ENCODE assay signal across 8 cellular contexts in the genomic region with DNA sequence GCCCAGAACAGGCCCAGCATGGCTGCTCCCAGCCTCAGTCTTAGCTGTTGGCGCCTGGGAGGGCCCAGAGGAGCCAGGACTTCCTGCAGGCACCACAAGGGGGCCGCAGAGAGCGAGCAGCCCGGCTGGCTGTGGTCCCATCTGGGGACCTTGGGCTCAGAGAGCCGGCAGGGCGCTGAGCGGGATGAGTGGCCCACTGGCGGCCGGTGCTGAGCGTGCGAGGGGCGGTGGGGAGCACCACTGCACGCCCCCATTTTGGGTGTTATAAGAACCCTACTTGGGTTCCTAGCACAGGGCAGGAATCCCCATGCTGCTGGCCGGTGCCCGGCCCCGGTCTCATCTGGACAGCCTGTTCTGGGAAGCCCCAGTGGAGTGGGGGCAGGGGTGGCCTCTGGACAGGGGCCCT. TPM values are rescaled to one million over a fixed set of nuclear protein-coding genes. Genes with fewer than 3 reads are reported as not detected.
A peak's percentile ranks its signal among the peaks of the same experiment; 100 is the strongest.
DNase-seq lines count a peak whose midpoint lies in the region; ATAC-seq and TF ChIP-seq lines count a peak whose summit lies in the region.

No MANE protein-coding gene starts in this region.

- no peaks in the 10 kb centered on the region for H3K9me2 ChIP-seq in hepatocyte (replicated peaks; ENCODE audit: insufficient read depth)

- CTCF ChIA-PET in CD8-positive, alpha-beta T cell (lab: Charles Lee): interaction anchor here (0.6 to 2.2 kb wide), 6 partner anchors 19 to 341 kb away, joined by 3 to 12 read pairs (median 3); no protein-coding TSS in a partner anchor

- WGBS in hepatocyte (ENCODE audit: low lambda C conversion rate, missing lambda C conversion rate): 83% methylated on average over 10 of the region's 16 CpGs

- intact Hi-C loops in CD8-positive, alpha-beta T cell (cut with DNase I, micrococcal nuclease): loop anchor here (1.0 kb wide), 3 partner anchors 42 to 80 kb away; no protein-coding TSS in a partner anchor

- peak; percentile 99 for ATAC-seq in CD8-positive, alpha-beta T cell
- ATAC-seq in HG02885 (IDR thresholded peaks at IDR 0.05; ENCODE audit: poor library complexity, unreplicated experiment): peak; percentile 49

- H3K9ac ChIP-seq in skeletal muscle satellite cell (ENCODE audit: low read depth, low read length): peak overlapping the region; percentile 57

- no peaks in the 10 kb centered on the region for H3K4me1 ChIP-seq in CD8-positive, alpha-beta T cell (ENCODE audit: insufficient read depth, low read length)
- H3K4me1 ChIP-seq in hepatocyte (ENCODE audit: insufficient read depth): no peaks in the 10 kb centered on the region
- no peaks in the 10 kb centered on the region for H3K4me1 ChIP-seq in skeletal muscle satellite cell (ENCODE audit: control insufficient read depth, insufficient read depth, low read length)

- H3K79me2 ChIP-seq in hepatocyte: no peaks in the 10 kb centered on the region

- H3K27ac ChIP-seq in CD8-positive, alpha-beta T cell (ENCODE audit: low read depth, low read length): no peak overlapping the region
- H3K27ac ChIP-seq in hepatocyte: no peak overlapping the region

- DNase-seq in CD8-positive, alpha-beta T cell: peak; percentile 49 to 77 (median 65)
- DNase-seq in T-helper 22 cell (ENCODE audit: low read depth) (peak; percentile 36), anterior cingulate cortex (lab: John Stamatoyannopoulos, UW) (peak in 47 of 58 donors; percentile 19 to 75 (median 48)), hepatocyte (ENCODE audit: low spot score) (peak; percentile 63), KG1 (lab: John Stamatoyannopoulos, UW) (no peak), OCI-M2 (lab: John Stamatoyannopoulos, UW; ENCODE audit: unreplicated experiment) (no peak)

- H3K9me3 Mint-ChIP-seq in CD8-positive, alpha-beta T cell: no peaks in the 10 kb centered on the region

- H4K20me1 ChIP-seq in hepatocyte (ENCODE audit: insufficient read depth, poor library complexity, severe bottlenecking): no peaks in the 10 kb centered on the region

- POLR2A ChIA-PET in CD8-positive, alpha-beta T cell (lab: Charles Lee): interaction anchor here (0.7 kb wide), 1 partner anchor 33 kb away, joined by 3 read pairs; no protein-coding TSS in a partner anchor

- no peak overlapping the region for H2AFZ ChIP-seq in hepatocyte

- no peaks in the 10 kb centered on the region for H3K27me3 Mint-ChIP-seq in CD8-positive, alpha-beta T cell (ENCODE audit: low read depth)

- H3K4me3 ChIP-seq in CD8-positive, alpha-beta T cell (ENCODE audit: low read depth, low read length): no peak overlapping the region
- H3K4me3 ChIP-seq in hepatocyte (no peak overlapping the region), skeletal muscle satellite cell (ENCODE audit: low read length) (no peak overlapping the region)

- H3K4me2 ChIP-seq in hepatocyte: no peak overlapping the region
- peak overlapping the region; percentile 45 for H3K4me2 ChIP-seq in skeletal muscle satellite cell (ENCODE audit: low read length)

- peaks cover 17% of the 10 kb centered on the region for H3K36me3 Mint-ChIP-seq in CD8-positive, alpha-beta T cell

- no peaks in the 10 kb centered on the region for H3K27me3 ChIP-seq in CD8-positive, alpha-beta T cell (ENCODE audit: insufficient read depth, low read length)
- H3K27me3 ChIP-seq in hepatocyte (no peaks in the 10 kb centered on the region), skeletal muscle satellite cell (ENCODE audit: control insufficient read depth, insufficient read depth, low read length) (no peaks in the 10 kb centered on the region)

- no peak overlapping the region for H3K27ac Mint-ChIP-seq in CD8-positive, alpha-beta T cell

- H3K9me3 ChIP-seq in CD8-positive, alpha-beta T cell (ENCODE audit: low read length): no peaks in the 10 kb centered on the region
- no peaks in the 10 kb centered on the region for H3K9me3 ChIP-seq in hepatocyte (ENCODE audit: low read depth)
- no peaks in the 10 kb centered on the region for H3K9me3 ChIP-seq in skeletal muscle satellite cell (replicated peaks; ENCODE audit: low read length)

- no peak overlapping the region for H3K4me3 Mint-ChIP-seq in CD8-positive, alpha-beta T cell

- H3K4me1 Mint-ChIP-seq in CD8-positive, alpha-beta T cell (ENCODE audit: low read depth): no peaks in the 10 kb centered on the region

- no peaks in the 10 kb centered on the region for H3K36me3 ChIP-seq in CD8-positive, alpha-beta T cell (ENCODE audit: insufficient read depth, low read length)
- no peaks in the 10 kb centered on the region for H3K36me3 ChIP-seq in hepatocyte (replicated peaks; ENCODE audit: insufficient read depth, low read depth)
- H3K36me3 ChIP-seq in skeletal muscle satellite cell (ENCODE audit: insufficient read depth, low read length): peaks cover 49% of the 10 kb centered on the region

- TF ChIP-seq CTCF in CD8-positive, alpha-beta T cell (IDR thresholded peaks at IDR 0.05): peak; percentile 76
- peak; percentile 53 for TF ChIP-seq CTCF in hepatocyte (IDR thresholded peaks at IDR 0.05; ENCODE audit: poor library complexity)

RNA-seq across cellular contexts. Expression of a gene that starts 25.9 kb away (rescaled TPM):
- 10 to 100 TPM; 17.1 to 20.7 TPM for total RNA-seq in CD8-positive, alpha-beta T cell
- total RNA-seq in hepatocyte: 8.3 and 11.3 TPM in 2 replicates
- 29.1 and 45.6 TPM in 2 replicates for polyA plus RNA-seq in hepatocyte
- 29.7 and 60.7 TPM in 2 replicates for total RNA-seq in skeletal muscle satellite cell (2012; rRNA removed)

RNA-seq across cellular contexts. Expression of a gene that starts 29.1 kb away (rescaled TPM):
- total RNA-seq in CD8-positive, alpha-beta T cell: 10 to 100 TPM; 75.8 to 90.1 TPM
- 33.3 and 48.1 TPM in 2 replicates for total RNA-seq in hepatocyte
- 52.7 and 72.4 TPM in 2 replicates for polyA plus RNA-seq in hepatocyte
- total RNA-seq in skeletal muscle satellite cell (2012; rRNA removed): 41.7 and 55.8 TPM in 2 replicates

RNA-seq across cellular contexts. Expression of a gene that starts 38.0 kb away (rescaled TPM):
- 100 to 1,000 TPM; 111 to 115 TPM for total RNA-seq in CD8-positive, alpha-beta T cell
- total RNA-seq in hepatocyte: 1.8 and 5.8 TPM in 2 replicates
- polyA plus RNA-seq in hepatocyte: 14.7 and 19.6 TPM in 2 replicates
- total RNA-seq in skeletal muscle satellite cell (2012; rRNA removed): 4.1 and 16.8 TPM in 2 replicates

RNA-seq across cellular contexts. Expression of a gene that starts 42.3 kb away (rescaled TPM):
- total RNA-seq in CD8-positive, alpha-beta T cell: 10 to 100 TPM; 55.3 to 58.5 TPM
- 3.5 and 3.9 TPM in 2 replicates for total RNA-seq in hepatocyte
- 4.9 and 5.1 TPM in 2 replicates for polyA plus RNA-seq in hepatocyte
- 11.4 and 12.7 TPM in 2 replicates for total RNA-seq in skeletal muscle satellite cell (2012; rRNA removed)

RNA-seq across cellular contexts. Expression of a gene that starts 50.4 kb away (rescaled TPM):
- total RNA-seq in CD8-positive, alpha-beta T cell: 1 to 10 TPM in 1 of 2 experiments, not detected in 1; 1.1 TPM
- total RNA-seq in hepatocyte: 0.52 TPM in 1 of 2 replicates, not detected in the other
- polyA plus RNA-seq in hepatocyte: 0.76 and 1.2 TPM in 2 replicates
- 0.22 and 0.25 TPM in 2 replicates for total RNA-seq in skeletal muscle satellite cell (2012; rRNA removed)

Comparison
In these comparisons a context has a peak if more than half of its experiments do, and no peak if none do; other contexts are left out.
1. DNase-seq: peak in CD8-positive, alpha-beta T cell (7 of 7), T-helper 22 cell (single experiment), anterior cingulate cortex (47 of 58) and hepatocyte (single experiment); none in KG1 (single experiment) and OCI-M2 (single experiment).
2. RNA of a gene that starts 38.0 kb away (total RNA-seq): 111 to 115 TPM in CD8-positive, alpha-beta T cell; 1.8 to 5.8 TPM in hepatocyte; every median in the first group is over 10 times any median in the second.